ENCODE assay signal across 11 cellular contexts in genomic region chr22:43159484-43160178, GRCh38. TPM values are rescaled to one million over a fixed set of nuclear protein-coding genes. Genes with fewer than 3 reads are reported as not detected.
DNase-seq lines count a peak whose midpoint lies in the region; ATAC-seq and TF ChIP-seq lines count a peak whose summit lies in the region.
"Had no signal": no experiment of that assay in that cellular context is flagged by ENCODE, and none has a peak within 500 bp of the region (broad histone marks: within the 10 kb centered on the region; RNA-seq: fewer than 3 reads in every experiment).

No MANE protein-coding gene starts in this region.

- no peaks in the 10 kb centered on the region for H3K27me3 ChIP-seq in Loucy (ENCODE audit: insufficient read depth, low read length, poor library complexity, severe bottlenecking)
- H3K27me3 ChIP-seq: SJSA1 had no signal

- H3K27ac Mint-ChIP-seq in progenitor cell of endocrine pancreas = no peak overlapping the region
- H3K27ac Mint-ChIP-seq: stimulated activated naive CD8-positive, alpha-beta T cell treated with anti-CD3 and anti-CD28 coated beads, Interleukin-15, Interleukin-2, amounts not matched to agents 100 ng/mL and 50 ng/mL, for 24 hours had no signal

- H3K4me3 ChIP-seq in Loucy (ENCODE audit: low read length, poor library complexity, severe bottlenecking) (no peak overlapping the region), epithelial cell of esophagus (ENCODE audit: low read length) (no peak overlapping the region)
- H3K4me3 ChIP-seq: SJSA1, smooth muscle cell had no signal

- TF ChIP-seq CTCF in Loucy (conservative IDR thresholded peaks at IDR 0.05; ENCODE audit: low read length) (peak; percentile 46), epithelial cell of esophagus (IDR thresholded peaks at IDR 0.05; ENCODE audit: insufficient read depth, low read depth, low read length, missing control alignments) (peak; percentile 57), progenitor cell of endocrine pancreas (IDR thresholded peaks at IDR 0.05; ENCODE audit: unreplicated experiment) (peak; percentile 39)

- peaks cover 10% of the 10 kb centered on the region for H3K4me1 ChIP-seq in Loucy (ENCODE audit: insufficient read depth, low read length, poor library complexity, severe bottlenecking)
- H3K4me1 ChIP-seq: SJSA1 had no signal

- no peak overlapping the region for H3K4me2 ChIP-seq in Loucy (ENCODE audit: low read depth, low read length, poor library complexity, severe bottlenecking)
- H3K4me2 ChIP-seq: smooth muscle cell had no signal

- no peaks in the 10 kb centered on the region for H3K9me2 ChIP-seq in Loucy (replicated peaks; ENCODE audit: low read depth, low read length)

- ATAC-seq in HG03571 (IDR thresholded peaks at IDR 0.05; ENCODE audit: unreplicated experiment) = no peak

- DNase-seq in GM03348 (ENCODE audit: low spot score) (peak; percentile 45), epithelial cell of esophagus (ENCODE audit: low read depth) (no peak), progenitor cell of endocrine pancreas (ENCODE audit: low spot score, unreplicated experiment) (no peak), erythroblast (lab: John Stamatoyannopoulos, UW) (no peak), NCI-H1048 (lab: John Stamatoyannopoulos, UW) (no peak), EL (no peak)

- peaks cover 3% of the 10 kb centered on the region; the same call in 1 of the 2 replicates for H3K36me3 ChIP-seq in Loucy (ENCODE audit: insufficient read depth, low read length)

- H3K79me2 ChIP-seq in Loucy (ENCODE audit: insufficient read depth, low read length) = peaks cover 4% of the 10 kb centered on the region; the same call in 1 of the 2 replicates

- no peak overlapping the region for H2AFZ ChIP-seq in Loucy (ENCODE audit: low read length)

- peaks cover 9% of the 10 kb centered on the region for H3K27me3 Mint-ChIP-seq in progenitor cell of endocrine pancreas
- H3K27me3 Mint-ChIP-seq: stimulated activated naive CD8-positive, alpha-beta T cell treated with anti-CD3 and anti-CD28 coated beads, Interleukin-15, Interleukin-2, amounts not matched to agents 100 ng/mL and 50 ng/mL, for 24 hours had no signal

- no peaks in the 10 kb centered on the region for H3K4me1 Mint-ChIP-seq in progenitor cell of endocrine pancreas (ENCODE audit: low read depth)

- TF ChIP-seq POLR2A in erythroblast (IDR thresholded peaks at IDR 0.05; ENCODE audit: low read length) = no peak

- no peak overlapping the region for H3K9ac ChIP-seq in Loucy (ENCODE audit: low read depth, low read length, poor library complexity, severe bottlenecking)

- no peaks in the 10 kb centered on the region for H4K20me1 ChIP-seq in Loucy (ENCODE audit: insufficient read depth, low read length, poor library complexity, severe bottlenecking)

- H3K4me3 Mint-ChIP-seq in progenitor cell of endocrine pancreas (ENCODE audit: low read depth) = no peak overlapping the region
- H3K4me3 Mint-ChIP-seq: stimulated activated naive CD8-positive, alpha-beta T cell treated with anti-CD3 and anti-CD28 coated beads, Interleukin-15, Interleukin-2, amounts not matched to agents 100 ng/mL and 50 ng/mL, for 24 hours had no signal

- no peaks in the 10 kb centered on the region for H3K9me3 ChIP-seq in Loucy (ENCODE audit: insufficient read depth, low read depth, low read length)
- H3K9me3 ChIP-seq: SJSA1 had no signal

- no peaks in the 10 kb centered on the region for H3K36me3 Mint-ChIP-seq in progenitor cell of endocrine pancreas (ENCODE audit: insufficient read depth)

- H3F3A ChIP-seq in Loucy (ENCODE audit: low read depth) = no peaks in the 10 kb centered on the region

- no peaks in the 10 kb centered on the region for H3K9me3 Mint-ChIP-seq in progenitor cell of endocrine pancreas (ENCODE audit: low read depth)
- H3K9me3 Mint-ChIP-seq: stimulated activated naive CD8-positive, alpha-beta T cell treated with anti-CD3 and anti-CD28 coated beads, Interleukin-15, Interleukin-2, amounts not matched to agents 100 ng/mL and 50 ng/mL, for 24 hours had no signal

RNA-seq across cellular contexts. Expression of gene TSPO, which starts 8.3 kb away (rescaled TPM):
- 0.79 and 1.2 TPM in 2 replicates for total RNA-seq in progenitor cell of endocrine pancreas

RNA-seq across cellular contexts. Expression of gene MCAT, which starts 16.4 kb away (rescaled TPM):
- 20.4 and 24.0 TPM in 2 replicates for total RNA-seq in progenitor cell of endocrine pancreas

RNA-seq across cellular contexts. Expression of gene TTLL12, which starts 27.3 kb away (rescaled TPM):
- total RNA-seq in progenitor cell of endocrine pancreas = 40.9 and 43.9 TPM in 2 replicates

RNA-seq across cellular contexts. Expression of gene BIK, which starts 49.1 kb away (rescaled TPM):
- 1.7 and 1.9 TPM in 2 replicates for total RNA-seq in progenitor cell of endocrine pancreas
